35 cellular contexts compared by ENCODE assay signal in the genomic region with DNA sequence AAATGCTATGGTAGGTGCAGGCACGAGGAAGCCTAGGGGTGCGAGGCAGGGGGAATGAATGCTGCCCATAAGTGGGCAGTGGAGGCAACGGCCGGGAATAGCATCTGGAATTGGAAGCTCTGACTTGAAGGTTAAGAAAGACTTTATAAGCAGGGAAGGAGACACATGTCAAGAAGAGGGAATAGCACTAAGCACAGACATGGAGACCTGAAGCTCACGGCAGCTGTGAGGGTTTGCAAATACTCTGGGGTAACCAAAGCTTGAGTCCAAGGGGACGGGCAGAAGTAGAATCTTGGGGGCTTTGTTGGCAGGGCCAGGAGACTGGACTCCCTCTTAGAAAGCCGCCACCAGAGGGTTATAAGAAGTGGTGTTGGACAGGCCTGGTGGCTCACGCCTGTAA.
"Had no signal": no experiment of that assay in that cellular context is flagged by ENCODE, and none has a peak within 500 bp of the region (broad histone marks: within the 10 kb centered on the region; RNA-seq: fewer than 3 reads in every experiment).

No MANE protein-coding gene starts in this region.

- H3K27ac Mint-ChIP-seq: activated B cell treated with CpG ODN at 0.5 μM for 24 hours; activated CD4-positive, alpha-beta memory T cell treated with anti-CD3 and anti-CD28 coated beads for 36 hours; activated CD4-positive, alpha-beta T cell treated with anti-CD3 and anti-CD28 coated beads, Interleukin-2, amount 10 ng/mL, durations not matched to agents 24 days and 14 days; activated CD8-positive, alpha-beta T cell treated with anti-CD3 and anti-CD28 coated beads for 36 hours; activated naive CD4-positive, alpha-beta T cell treated with anti-CD3 and anti-CD28 coated beads for 36 hours; activated naive CD8-positive, alpha-beta T cell treated with anti-CD3 and anti-CD28 coated beads for 36 hours; activated T-cell treated with anti-CD3 and anti-CD28 coated beads, Interleukin-2, amount 50 U/mL, for 72 hours; activated T-helper 1 cell treated with anti-CD3 and anti-CD28 coated beads, Interleukin-12 subunit alpha, Interleukin-12 subunit beta, Interleukin-2, Interleukin-4 antibody, amounts not matched to agents 30 ng/mL and 10 ng/mL and 1 ng/mL, durations not matched to agents 14 hours and 24 hours and 36 hours; activated T-helper 17 cell treated with anti-CD3 and anti-CD28 coated beads, Interleukin-2, amount 50 U/mL, for 72 hours; T-cell; T-helper 2 cell treated with Interferon-gamma antibody and Interleukin-4, amounts not matched to agents 5 μg/mL and 100 μg/mL, for 36 hours had no signal

- H3K4me1 ChIP-seq: breast epithelium had no signal

- H3K36me3 Mint-ChIP-seq: activated CD4-positive, alpha-beta memory T cell treated with anti-CD3 and anti-CD28 coated beads for 36 hours; activated naive CD4-positive, alpha-beta T cell treated with anti-CD3 and anti-CD28 coated beads, Interleukin-2, amount 50 U/mL, for 72 hours; activated naive CD8-positive, alpha-beta T cell treated with anti-CD3 and anti-CD28 coated beads for 36 hours; T-cell had no signal

- ATAC-seq: activated CD8-positive, alpha-beta T cell treated with anti-CD3 and anti-CD28 coated beads for 36 hours; activated naive CD4-positive, alpha-beta T cell treated with anti-CD3 and anti-CD28 coated beads, Interleukin-2, amount 50 U/mL, for 72 hours; activated T-cell treated with anti-CD3 and anti-CD28 coated beads, Interleukin-2, amount 50 U/mL, for 4 hours; activated T-cell treated with anti-CD3 and anti-CD28 coated beads, Interleukin-2, amount 50 U/mL, for 72 hours; activated T-helper 17 cell treated with anti-CD3 and anti-CD28 coated beads, Interleukin-2, amount 50 U/mL, for 72 hours; body of pancreas; T-cell had no signal

- H3K4me3 ChIP-seq: adrenal gland, body of pancreas, breast epithelium had no signal

- FAIRE-seq: astrocyte, TTC549 had no signal

- H3K36me3 ChIP-seq: adrenal gland, brain microvascular endothelial cell, breast epithelium had no signal

- H3K9me3 ChIP-seq: adrenal gland, body of pancreas, breast epithelium had no signal

- H3K27ac ChIP-seq: adrenal gland, body of pancreas, brain microvascular endothelial cell, breast epithelium, VCaP had no signal

- H3K4me3 Mint-ChIP-seq: activated B cell treated with CpG ODN at 0.5 μM for 24 hours; activated CD4-positive, alpha-beta memory T cell treated with anti-CD3 and anti-CD28 coated beads for 36 hours; activated CD4-positive, alpha-beta T cell treated with anti-CD3 and anti-CD28 coated beads, Interleukin-2, amount 10 ng/mL, durations not matched to agents 24 days and 14 days; activated CD8-positive, alpha-beta T cell treated with anti-CD3 and anti-CD28 coated beads for 36 hours; activated naive CD4-positive, alpha-beta T cell treated with anti-CD3 and anti-CD28 coated beads for 36 hours; activated naive CD8-positive, alpha-beta T cell treated with anti-CD3 and anti-CD28 coated beads for 36 hours; activated T-cell treated with anti-CD3 and anti-CD28 coated beads, Interleukin-2, amount 50 U/mL, for 4 hours; activated T-cell treated with anti-CD3 and anti-CD28 coated beads, Interleukin-2, amount 50 U/mL, for 72 hours; activated T-helper 1 cell treated with anti-CD3 and anti-CD28 coated beads, Interleukin-12 subunit alpha, Interleukin-12 subunit beta, Interleukin-2, Interleukin-4 antibody, amounts not matched to agents 30 ng/mL and 10 ng/mL and 1 ng/mL, durations not matched to agents 14 hours and 24 hours and 36 hours; activated T-helper 17 cell treated with anti-CD3 and anti-CD28 coated beads, Interleukin-2, amount 50 U/mL, for 72 hours; T-cell; T-helper 2 cell treated with Interferon-gamma antibody and Interleukin-4, amounts not matched to agents 5 μg/mL and 100 μg/mL, for 36 hours had no signal

- DNase-seq: activated B cell treated with CpG ODN at 0.5 μM for 24 hours; activated CD4-positive, alpha-beta memory T cell treated with anti-CD3 and anti-CD28 coated beads for 36 hours; activated CD4-positive, alpha-beta T cell treated with anti-CD3 and anti-CD28 coated beads for 4 hours; activated CD4-positive, alpha-beta T cell treated with anti-CD3 and anti-CD28 coated beads, Interleukin-2, amount 10 ng/mL, durations not matched to agents 24 days and 14 days; activated CD4-positive, alpha-beta T cell treated with anti-CD3 and anti-CD28 coated beads, Interleukin-2, amount 50 U/mL, for 1 hour; activated CD4-positive, alpha-beta T cell treated with anti-CD3 and anti-CD28 coated beads, Interleukin-2, amount 50 U/mL, for 4 hours; activated CD4-positive, CD25-positive, alpha-beta regulatory T cell treated with anti-CD3 and anti-CD28 coated beads, Interleukin-2, amount 50 U/mL, for 72 hours; activated CD8-positive, alpha-beta memory T cell treated with anti-CD3 and anti-CD28 coated beads, Interleukin-2, amount 50 U/mL, for 4 hours; activated CD8-positive, alpha-beta T cell treated with anti-CD3 and anti-CD28 coated beads for 36 hours; activated effector memory CD4-positive, alpha-beta T cell treated with anti-CD3 and anti-CD28 coated beads, Interleukin-2, amount 50 U/mL, for 16 hours; activated gamma-delta T cell treated with Interleukin-2 at 50 U/mL for 16 hours; activated naive CD4-positive, alpha-beta T cell; activated naive CD4-positive, alpha-beta T cell treated with anti-CD3 and anti-CD28 coated beads for 36 hours; activated naive CD4-positive, alpha-beta T cell treated with anti-CD3 and anti-CD28 coated beads, Interleukin-2, amount 50 U/mL, for 16 hours; activated naive CD8-positive, alpha-beta T cell treated with anti-CD3 and anti-CD28 coated beads for 36 hours; activated T-cell treated with anti-CD3 and anti-CD28 coated beads for 4 hours; activated T-cell treated with anti-CD3 and anti-CD28 coated beads, Interleukin-2, amount 50 U/mL, for 1 hour; activated T-cell treated with anti-CD3 and anti-CD28 coated beads, Interleukin-2, amount 50 U/mL, for 4 hours; activated T-cell treated with anti-CD3 and anti-CD28 coated beads, Interleukin-2, amount 50 U/mL, for 72 hours; adrenal gland; amniotic stem cell; body of pancreas; brain microvascular endothelial cell; central memory CD4-positive, alpha-beta T cell; T-cell; T-helper 2 cell; T-helper 9 cell had no signal

- H3K4me1 Mint-ChIP-seq: activated B cell treated with CpG ODN at 0.5 μM for 24 hours; activated CD4-positive, alpha-beta T cell treated with anti-CD3 and anti-CD28 coated beads, Interleukin-2, amount 10 ng/mL, durations not matched to agents 24 days and 14 days; activated naive CD8-positive, alpha-beta T cell treated with anti-CD3 and anti-CD28 coated beads for 36 hours; activated T-helper 17 cell treated with anti-CD3 and anti-CD28 coated beads, Interleukin-2, amount 50 U/mL, for 72 hours; T-cell had no signal
